8 cellular contexts compared by ENCODE assay signal in genomic region chr4:139176299-139177048, GRCh38. TPM values are rescaled to one million over a fixed set of nuclear protein-coding genes. Genes with fewer than 3 reads are reported as not detected.
DNase-seq lines count a peak whose midpoint lies in the region; TF ChIP-seq lines count a peak whose summit lies in the region.

No MANE protein-coding gene starts in this region.

- H3K9me3 ChIP-seq in DOHH2 (ENCODE audit: control insufficient read depth, insufficient read depth, low read length) (no peaks in the 10 kb centered on the region), adipocyte (ENCODE audit: control insufficient read depth, low read length) (no peaks in the 10 kb centered on the region)

- H3F3A ChIP-seq in DOHH2 (ENCODE audit: control insufficient read depth, insufficient read depth): peaks cover 5% of the 10 kb centered on the region

- peaks cover 15% of the 10 kb centered on the region for H3K4me1 Mint-ChIP-seq in type B pancreatic cell (ENCODE audit: unreplicated experiment)

- no peaks in the 10 kb centered on the region for H3K9me3 Mint-ChIP-seq in type B pancreatic cell

- H3K27ac Mint-ChIP-seq in type B pancreatic cell: peak overlapping the region; percentile 95

- H3K27me3 Mint-ChIP-seq in type B pancreatic cell: peaks cover 6% of the 10 kb centered on the region

- intact Hi-C loops in cardiac septum (cut with DNase I): loop anchor here (2.0 to 5.0 kb wide), 5 partner anchors 79 to 276 kb away; partner anchors contain the start of genes NAA15, NOCT and RAB33B
- intact Hi-C loops in posterior cingulate gyrus (cut with DNase I): loop anchor here (5.0 to 10.0 kb wide), 4 partner anchors 79 to 381 kb away; partner anchors contain the start of genes NOCT, RAB33B and SETD7

- H3K36me3 ChIP-seq in DOHH2 (ENCODE audit: control insufficient read depth, low read length) (peaks cover 3% of the 10 kb centered on the region; the same call in 1 of the 2 replicates), adipocyte (ENCODE audit: control insufficient read depth, insufficient read depth, low read length, severe bottlenecking) (no peaks in the 10 kb centered on the region)

- no peaks in the 10 kb centered on the region for H4K20me1 ChIP-seq in DOHH2 (ENCODE audit: control insufficient read depth, insufficient read depth, low read depth, low read length)

- H3K27me3 ChIP-seq in DOHH2 (ENCODE audit: control insufficient read depth, low read length): peaks cover 54% of the 10 kb centered on the region
- H3K27me3 ChIP-seq in adipocyte (replicated peaks; ENCODE audit: control insufficient read depth, insufficient read depth, low read length): no peaks in the 10 kb centered on the region

- TF ChIP-seq CTCF in DOHH2 (IDR thresholded peaks at IDR 0.05; ENCODE audit: low read depth, low read length, poor library complexity, severe bottlenecking) (no peak), type B pancreatic cell (conservative IDR thresholded peaks at IDR 0.05) (no peak)

- H3K4me1 ChIP-seq in DOHH2 (ENCODE audit: control insufficient read depth, low read length) (peaks cover 16% of the 10 kb centered on the region), adipocyte (ENCODE audit: control insufficient read depth, insufficient read depth, low read length) (peaks cover 19% of the 10 kb centered on the region)

- DNase-seq in H4 (ENCODE audit: low spot score) (peak; percentile 70), LoVo (ENCODE audit: low spot score) (peak; percentile 66), SW 1271 (lab: John Stamatoyannopoulos, UW) (peak; percentile 55 to 67), adipocyte (ENCODE audit: low read depth) (peak; percentile 88), cardiac septum (ENCODE audit: low spot score) (peak; percentile 95), posterior cingulate gyrus (peak; percentile 64 to 96 (median 74)), type B pancreatic cell (ENCODE audit: extremely low spot score, unreplicated experiment) (peak; percentile 82)

- H3K27ac ChIP-seq in DOHH2 (ENCODE audit: low read depth, low read length): no peak overlapping the region

- H3K4me3 ChIP-seq in DOHH2 (ENCODE audit: low read length): peak overlapping the region; percentile 89
- peak overlapping the region; percentile 96 for H3K4me3 ChIP-seq in adipocyte (ENCODE audit: low read length)

- H3K4me2 ChIP-seq in DOHH2 (ENCODE audit: low read length): peak overlapping the region; percentile 96

- no peaks in the 10 kb centered on the region for H3K79me2 ChIP-seq in DOHH2 (ENCODE audit: control insufficient read depth, low read length)

- peak overlapping the region; percentile 97 for H3K4me3 Mint-ChIP-seq in type B pancreatic cell

- peak overlapping the region; percentile 87 for H3K9ac ChIP-seq in adipocyte (ENCODE audit: low read length)

- H3K36me3 Mint-ChIP-seq in type B pancreatic cell: no peaks in the 10 kb centered on the region

- no peaks in the 10 kb centered on the region for H3K9me2 ChIP-seq in DOHH2 (replicated peaks; ENCODE audit: control insufficient read depth, low read length)

RNA-seq across cellular contexts. Expression of gene ELF2, which starts 0.5 kb away (rescaled TPM):
- total RNA-seq in H4 (2014; rRNA removed; shearing (Covaris generic)): 33.2 and 33.7 TPM in 2 replicates
- 31.0 TPM for total RNA-seq in cardiac septum
- total RNA-seq in type B pancreatic cell (ENCODE audit: low replicate concordance): 41.8 and 42.1 TPM in 2 replicates
